In the genomic region with DNA sequence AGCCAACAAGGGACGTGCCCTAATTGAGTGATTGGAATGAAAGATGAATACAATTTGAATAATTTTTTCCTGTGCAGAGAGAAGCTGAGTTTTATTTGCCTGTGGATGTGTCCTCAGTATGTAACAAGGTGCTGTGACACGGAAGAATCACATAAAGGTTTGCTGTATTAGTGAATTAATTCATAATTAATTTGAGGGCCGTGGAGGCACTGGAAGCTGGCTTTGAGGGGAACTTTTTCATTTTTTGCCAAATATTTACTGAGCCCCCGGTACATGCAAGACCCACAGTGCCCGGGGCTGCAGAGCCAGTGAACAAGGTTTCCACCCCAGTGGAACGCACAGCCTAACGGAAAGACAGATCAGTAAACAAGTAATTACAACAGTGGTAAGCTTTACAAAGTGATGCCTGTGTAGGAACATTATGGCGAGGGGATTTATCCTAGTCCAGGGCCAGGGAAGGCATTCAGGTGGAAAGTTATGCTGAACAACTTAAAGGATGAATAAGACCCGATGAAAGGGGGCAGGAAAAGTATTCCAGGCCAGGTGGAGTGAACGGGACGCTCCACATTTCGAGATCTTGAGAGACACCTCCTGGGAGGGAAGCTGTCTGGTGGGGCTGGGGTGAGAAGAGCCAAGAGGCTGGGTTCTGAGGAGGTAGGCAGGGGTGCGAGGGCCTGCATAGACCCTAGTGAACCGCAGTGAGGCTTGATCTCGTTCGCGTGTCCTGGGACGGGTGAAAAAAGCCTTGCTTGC, we compare ENCODE assay signal across 8 cellular contexts. TPM values are rescaled to one million over a fixed set of nuclear protein-coding genes. Genes with fewer than 3 reads are reported as not detected.
DNase-seq lines count a peak whose midpoint lies in the region; ATAC-seq, FAIRE-seq and TF ChIP-seq lines count a peak whose summit lies in the region.

No MANE protein-coding gene starts in this region.

- H3K27me3 ChIP-seq in PC-9 (ENCODE audit: insufficient read depth, low read depth) (no peaks in the 10 kb centered on the region), pancreas (no peaks in the 10 kb centered on the region)

- TSS peak; percentile 49 for BruUV-seq in PC-9 (replicated peaks; lab: Mats Ljungman, UMichigan)

- no peak for FAIRE-seq in pancreas (lab: Jason Lieb, UNC)
- FAIRE-seq in D721Med (lab: Jason Lieb, UNC), result no peak

- 62 to 70% methylated on average over 18 of the region's 18 CpGs for WGBS in pancreas, 2 donors

- peak overlapping the region; percentile 99 for H3K9ac ChIP-seq in ES-I3 (ENCODE audit: low read depth, low read length)

- H3K4me2 ChIP-seq in PC-9, result peak overlapping the region; percentile 93

- H3K27ac ChIP-seq in PC-9 (peak overlapping the region; percentile 100), epithelial cell of prostate (peak overlapping the region; percentile 100), pancreas (peak overlapping the region in 3 of 4 donors; percentile 12 to 62 (median 15))

- H2AFZ ChIP-seq in PC-9, result peak overlapping the region; percentile 73; the same call in 1 of the 2 replicates

- DNase-seq in PC-9 (peak in 1 of 2 experiments; percentile 5), epithelial cell of prostate (ENCODE audit: low read depth, low spot score) (no peak), pancreas (peak in 1 of 6 donors; percentile 20), D721Med (ENCODE audit: insufficient read length, low spot score) (no peak)
- DNase-seq in stimulated activated naive CD4-positive, alpha-beta T cell (lab: John Stamatoyannopoulos, UW), result no peak

- ATAC-seq in pancreas (no peak), HG02981 (IDR thresholded peaks at IDR 0.05; ENCODE audit: unreplicated experiment) (no peak), GM19351 (IDR thresholded peaks at IDR 0.05; ENCODE audit: unreplicated experiment) (no peak)

- no peaks in the 10 kb centered on the region for H3K9me2 ChIP-seq in PC-9 (ENCODE audit: insufficient read depth)

- peaks cover 46% of the 10 kb centered on the region for H3K79me2 ChIP-seq in PC-9 (ENCODE audit: low read depth)

- peaks cover 10% of the 10 kb centered on the region; the same call in 1 of the 2 replicates for H3K36me3 ChIP-seq in ES-I3 (ENCODE audit: insufficient read depth, low read length)
- H3K36me3 ChIP-seq in PC-9 (ENCODE audit: low read depth), result no peaks in the 10 kb centered on the region; the same call in 1 of the 2 replicates
- H3K36me3 ChIP-seq in pancreas, result no peaks in the 10 kb centered on the region

- CTCF ChIA-PET in PC-9 (lab: Charles Lee), result interaction anchor here (0.7 to 1.1 kb wide), 4 partner anchors 35 to 392 kb away, joined by 3 to 14 read pairs (median 4); no protein-coding TSS in a partner anchor

- H3K4me3 ChIP-seq in PC-9 (peak overlapping the region; percentile 76), pancreas (peak overlapping the region in 2 of 4 donors; percentile 70 to 85)

- peaks cover 32% of the 10 kb centered on the region for H3F3A ChIP-seq in PC-9 (ENCODE audit: insufficient read depth, low read depth)

- H3K4me1 ChIP-seq in ES-I3 (ENCODE audit: insufficient read depth, low read length) (peaks cover 25% of the 10 kb centered on the region), PC-9 (replicated peaks; ENCODE audit: insufficient read depth) (peaks cover 25% of the 10 kb centered on the region), pancreas (peaks cover 0 to 6% (median 6%) of the 10 kb centered on the region in 3 donors)

- intact Hi-C loops in PC-9 (cut with micrococcal nuclease; ENCODE audit: unreplicated experiment) (loop anchor here (5.0 kb wide), 1 partner anchor 52 kb away; no protein-coding TSS in a partner anchor), pancreas (cut with DNase I) (no loop called here)

- no peaks in the 10 kb centered on the region for H3K9me3 ChIP-seq in ES-I3 (ENCODE audit: control insufficient read depth, insufficient read depth, low read length)
- no peaks in the 10 kb centered on the region for H3K9me3 ChIP-seq in PC-9 (ENCODE audit: insufficient read depth, low read depth)
- H3K9me3 ChIP-seq in pancreas, result no peaks in the 10 kb centered on the region

- H4K20me1 ChIP-seq in PC-9 (ENCODE audit: insufficient read depth), result peaks cover 20% of the 10 kb centered on the region

- TF ChIP-seq CTCF in PC-9 (conservative IDR thresholded peaks at IDR 0.05), result 0 out of 2 replicates have a peak, but pooled peaks have one; percentile 21
- no peak for TF ChIP-seq CTCF in pancreas (IDR thresholded peaks at IDR 0.05)
- TF ChIP-seq CTCF in D721Med (IDR thresholded peaks at IDR 0.05; ENCODE audit: insufficient read depth, missing control alignments), result no peak

- POLR2A ChIA-PET in PC-9 (lab: Charles Lee; ENCODE audit: unreplicated experiment), result interaction anchor here (0.6 kb wide), 1 partner anchor 92 kb away, joined by 4 read pairs; no protein-coding TSS in a partner anchor

RNA-seq across cellular contexts. Expression of a gene that starts 0.8 kb away (rescaled TPM):
- total RNA-seq in PC-9 (2021) (158 and 170 TPM in 2 replicates), pancreas (10 to 100 TPM; 11.5 to 45.4 (median 18.8) TPM)
- polyA plus RNA-seq in pancreas, result 10 to 100 TPM; 17.5 to 19.7 TPM

Comparison
In these comparisons a context has a peak if more than half of its experiments do, and no peak if none do; other contexts are left out.
1. H3K27ac ChIP-seq: peak in every context shown above with its lines; median percentile 100 in PC-9; 100 in epithelial cell of prostate; 15 in pancreas.